In the genomic region with DNA sequence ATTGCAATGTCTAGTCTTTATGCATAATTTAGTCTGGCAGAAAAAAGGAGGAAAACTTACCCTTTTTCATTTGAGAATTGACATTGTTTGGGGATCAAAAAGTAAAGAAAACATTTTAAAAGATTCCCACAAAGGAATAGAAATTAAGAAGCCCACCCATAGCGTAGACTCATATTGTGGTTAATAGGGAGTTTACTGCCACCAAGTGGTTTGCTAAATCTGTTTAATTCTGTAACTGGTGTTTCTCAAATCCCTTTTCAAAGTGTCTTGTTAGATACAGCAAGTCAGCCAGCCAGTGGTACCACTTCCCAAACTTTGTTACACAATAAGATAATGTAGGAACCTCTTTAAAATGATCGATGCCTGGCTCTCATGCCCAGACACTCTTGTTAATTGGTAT, we compare ENCODE assay signal across 9 cellular contexts.
A peak's percentile ranks its signal among the peaks of the same experiment; 100 is the strongest.
DNase-seq lines count a peak whose midpoint lies in the region; ATAC-seq and TF ChIP-seq lines count a peak whose summit lies in the region.
"Had no signal": no experiment of that assay in that cellular context is flagged by ENCODE, and none has a peak within 500 bp of the region (broad histone marks: within the 10 kb centered on the region; RNA-seq: fewer than 3 reads in every experiment).

No MANE protein-coding gene starts in this region.

- no peak overlapping the region for H3K56ac ChIP-seq in IMR-90 (ENCODE audit: extremely low read depth, insufficient read depth, low read length)

- no peak overlapping the region for H2BK5ac ChIP-seq in IMR-90 (ENCODE audit: low read depth, low read length, poor library complexity, severe bottlenecking)

- no peak for TF ChIP-seq RAD21 in IMR-90 (IDR thresholded peaks at IDR 0.05; ENCODE audit: low read length)

- H3K36me3 Mint-ChIP-seq in activated T-helper 2 cell treated with anti-CD3 and anti-CD28 coated beads, Interferon-gamma antibody, Interleukin-2, Interleukin-4, amounts not matched to agents 10 μg/mL and 5 μg/mL and 100 μg/mL, durations not matched to agents 14 hours and 24 hours and 36 hours (ENCODE audit: low read depth), result no peaks in the 10 kb centered on the region

- H3K4me1 Mint-ChIP-seq in activated T-helper 2 cell treated with anti-CD3 and anti-CD28 coated beads, Interferon-gamma antibody, Interleukin-2, Interleukin-4, amounts not matched to agents 10 μg/mL and 5 μg/mL and 100 μg/mL, durations not matched to agents 14 hours and 24 hours and 36 hours (ENCODE audit: low read depth), result no peaks in the 10 kb centered on the region

- dilution Hi-C loops in IMR-90 (cut with HindIII; ENCODE audit: low sequenced_read_pairs, unreplicated experiment), result no loop called here

- no peak overlapping the region for H3K4me3 Mint-ChIP-seq in activated T-helper 2 cell treated with anti-CD3 and anti-CD28 coated beads, Interferon-gamma antibody, Interleukin-2, Interleukin-4, amounts not matched to agents 10 μg/mL and 5 μg/mL and 100 μg/mL, durations not matched to agents 14 hours and 24 hours and 36 hours (ENCODE audit: low read depth)

- H4K91ac ChIP-seq in IMR-90 (ENCODE audit: insufficient read depth, low read depth, low read length), result no peak overlapping the region

- no peaks in the 10 kb centered on the region for H4K20me1 ChIP-seq in IMR-90 (ENCODE audit: insufficient read depth, low read length)

- H3K27ac ChIP-seq in IMR-90 (ENCODE audit: insufficient read depth, low read length), result no peak overlapping the region
- H3K27ac ChIP-seq: KMS-11 had no signal

- no peak for TF ChIP-seq POLR2A in IMR-90 (IDR thresholded peaks at IDR 0.05; ENCODE audit: low read depth, low read length)

- ATAC-seq in IMR-90 (ENCODE audit: low read depth) (no peak; the same call in 1 of the 2 replicates), left lobe of liver (peak; percentile 54)

- CTCF ChIA-PET in IMR-90 (lab: Yijun Ruan, JAX), result no interaction called here

- H2BK20ac ChIP-seq in IMR-90 (ENCODE audit: low read depth, low read length), result no peak overlapping the region

- no peaks in the 10 kb centered on the region for H3K9me3 ChIP-seq in IMR-90 (ENCODE audit: control insufficient read depth, insufficient read depth, low read length)

- no peak overlapping the region for H3K23ac ChIP-seq in IMR-90 (ENCODE audit: low read depth, low read length)

- no peaks in the 10 kb centered on the region for H3K9me3 Mint-ChIP-seq in activated T-helper 2 cell treated with anti-CD3 and anti-CD28 coated beads, Interferon-gamma antibody, Interleukin-2, Interleukin-4, amounts not matched to agents 10 μg/mL and 5 μg/mL and 100 μg/mL, durations not matched to agents 14 hours and 24 hours and 36 hours

- no peak overlapping the region for H3K27ac Mint-ChIP-seq in activated T-helper 2 cell treated with anti-CD3 and anti-CD28 coated beads, Interferon-gamma antibody, Interleukin-2, Interleukin-4, amounts not matched to agents 10 μg/mL and 5 μg/mL and 100 μg/mL, durations not matched to agents 14 hours and 24 hours and 36 hours

- no peaks in the 10 kb centered on the region for H3K36me3 ChIP-seq in IMR-90 (ENCODE audit: control insufficient read depth, insufficient read depth, low read length)

- no peak overlapping the region for H3K4me2 ChIP-seq in IMR-90 (ENCODE audit: low read depth, low read length)
- H3K4me2 ChIP-seq: KMS-11 had no signal

- in situ Hi-C loops in IMR-90 (cut with MboI; ENCODE audit: low sequenced_read_pairs), result no loop called here

- no peaks in the 10 kb centered on the region for H3K4me1 ChIP-seq in IMR-90 (ENCODE audit: control insufficient read depth, insufficient read depth, low read length)

- H2AK9ac ChIP-seq in IMR-90 (replicated peaks; ENCODE audit: low read depth, low read length, poor library complexity), result no peak overlapping the region

- H3K9ac ChIP-seq in IMR-90 (ENCODE audit: low read depth, low read length), result no peak overlapping the region
- H3K9ac ChIP-seq: KMS-11 had no signal

- POLR2A ChIA-PET in IMR-90 (lab: Charles Lee; ENCODE audit: unreplicated experiment), result no interaction called here

- intact Hi-C loops in IMR-90 (cut with micrococcal nuclease), result loop anchor here (10.0 kb wide), 1 partner anchor 731 kb away; a partner anchor contains a TSS
- intact Hi-C loops in activated T-helper 2 cell treated with anti-CD3 and anti-CD28 coated beads, Interferon-gamma antibody, Interleukin-2, Interleukin-4, amounts not matched to agents 10 μg/mL and 5 μg/mL and 100 μg/mL, durations not matched to agents 14 hours and 24 hours and 36 hours (cut with micrococcal nuclease), result no loop called here

- TF ChIP-seq CTCF in IMR-90 (conservative IDR thresholded peaks at IDR 0.05; ENCODE audit: low read depth, low read length), result 0 out of 2 replicates have a peak, but pooled peaks have one; percentile 19

- no peaks in the 10 kb centered on the region for H3K79me1 ChIP-seq in IMR-90 (ENCODE audit: low read depth in 1 of 2, low read length in 2 of 2)

- no peak overlapping the region for H4K5ac ChIP-seq in IMR-90 (ENCODE audit: low read depth, low read length)

- no peak overlapping the region for H2BK15ac ChIP-seq in IMR-90 (ENCODE audit: low read depth, low read length)

- no peak overlapping the region for H3K4ac ChIP-seq in IMR-90 (ENCODE audit: low read depth, low read length)

- no peak overlapping the region for H2AK5ac ChIP-seq in IMR-90 (ENCODE audit: low read depth, low read length)

- no peak overlapping the region for H3K18ac ChIP-seq in IMR-90 (ENCODE audit: low read depth, low read length)

- DNase-seq in Ammon's horn (ENCODE audit: low spot score), result peak; percentile 25
- no peak for DNase-seq in IMR-90
- DNase-seq in amniotic epithelial cell (ENCODE audit: low read depth), result peak; percentile 3
- no peak for DNase-seq in left lobe of liver (ENCODE audit: low spot score)
- no peak for DNase-seq in NOMO-1 treated with DMSO at 0.1 percent for 48 hours (lab: John Stamatoyannopoulos, UW; ENCODE audit: unreplicated experiment)
- DNase-seq in stimulated activated CD4-positive, alpha-beta T cell treated with anti-CD3 and anti-CD28 coated beads, Interleukin-12 subunit alpha, Interleukin-12 subunit beta, amount 100 ng/mL, for 4 hours, result no peak
- DNase-seq in DMS153 (lab: John Stamatoyannopoulos, UW), result no peak
- DNase-seq in activated T-helper 2 cell treated with anti-CD3 and anti-CD28 coated beads, Interferon-gamma antibody, Interleukin-2, Interleukin-4, amounts not matched to agents 10 μg/mL and 5 μg/mL and 100 μg/mL, durations not matched to agents 14 hours and 24 hours and 36 hours (ENCODE audit: low spot score), result no peak

- no peaks in the 10 kb centered on the region for H3K9me1 ChIP-seq in IMR-90 (ENCODE audit: insufficient read depth, low read length)

- no peak overlapping the region for H3K4me3 ChIP-seq in IMR-90 (ENCODE audit: insufficient read depth, low read depth, low read length)

- H3K27me3 ChIP-seq in IMR-90 (ENCODE audit: control insufficient read depth, insufficient read depth, low read length), result no peaks in the 10 kb centered on the region

- H2AFZ ChIP-seq in IMR-90 (replicated peaks; ENCODE audit: low read length, poor library complexity), result no peak overlapping the region

- no CpG with 5 or more reads among the region's 2 CpGs for WGBS in IMR-90 (ENCODE audit: extremely low coverage in 2 of 2, insufficient read length in 1 of 2), 2 experiments

- no peak overlapping the region for H2BK120ac ChIP-seq in IMR-90 (ENCODE audit: low read depth, low read length)

- no TSS peak for BruUV-seq in IMR-90 (replicated peaks; lab: Mats Ljungman, UMichigan)

- no peak overlapping the region for H3K14ac ChIP-seq in IMR-90 (replicated peaks; ENCODE audit: low read depth, low read length)

- H4K8ac ChIP-seq in IMR-90 (ENCODE audit: low read depth in 2 of 2, low read length in 2 of 2), result no peak overlapping the region

- no peaks in the 10 kb centered on the region for H3K27me3 Mint-ChIP-seq in activated T-helper 2 cell treated with anti-CD3 and anti-CD28 coated beads, Interferon-gamma antibody, Interleukin-2, Interleukin-4, amounts not matched to agents 10 μg/mL and 5 μg/mL and 100 μg/mL, durations not matched to agents 14 hours and 24 hours and 36 hours (ENCODE audit: low read depth)

TF ChIP-seq in IMR-90, 13 proteins besides CTCF, POLR2A, EP300 and RAD21:
- TF ChIP-seq RFX5 (IDR thresholded peaks at IDR 0.05; ENCODE audit: low read depth, low read length) (no peak), FOS (IDR thresholded peaks at IDR 0.05; ENCODE audit: low read depth, low read length) (no peak), CEBPB (IDR thresholded peaks at IDR 0.05; ENCODE audit: low read depth, low read length) (no peak), MXI1 (IDR thresholded peaks at IDR 0.05; ENCODE audit: borderline replicate concordance, low read depth, low read length) (no peak), MAZ (IDR thresholded peaks at IDR 0.05; ENCODE audit: borderline replicate concordance, low read depth, low read length) (no peak), MAFK (IDR thresholded peaks at IDR 0.05; ENCODE audit: low read depth, low read length) (no peak), BHLHE40 (IDR thresholded peaks at IDR 0.05; ENCODE audit: low read depth, low read length) (no peak), NFE2L2 (IDR thresholded peaks at IDR 0.05; ENCODE audit: low read depth, low read length) (no peak), SMC3 (IDR thresholded peaks at IDR 0.05; ENCODE audit: low read depth, low read length) (no peak), RCOR1 (IDR thresholded peaks at IDR 0.05; ENCODE audit: insufficient replicate concordance, low read length) (no peak), CHD1 (IDR thresholded peaks at IDR 0.05; ENCODE audit: low read depth, low read length) (no peak)
- TF ChIP-seq, protein P1, sequence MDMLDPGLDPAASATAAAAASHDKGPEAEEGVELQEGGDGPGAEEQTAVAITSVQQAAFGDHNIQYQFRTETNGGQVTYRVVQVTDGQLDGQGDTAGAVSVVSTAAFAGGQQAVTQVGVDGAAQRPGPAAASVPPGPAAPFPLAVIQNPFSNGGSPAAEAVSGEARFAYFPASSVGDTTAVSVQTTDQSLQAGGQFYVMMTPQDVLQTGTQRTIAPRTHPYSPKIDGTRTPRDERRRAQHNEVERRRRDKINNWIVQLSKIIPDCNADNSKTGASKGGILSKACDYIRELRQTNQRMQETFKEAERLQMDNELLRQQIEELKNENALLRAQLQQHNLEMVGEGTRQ (IDR thresholded peaks at IDR 0.05; ENCODE audit: low read depth, low read length), result no peak
- TF ChIP-seq, protein P2, sequence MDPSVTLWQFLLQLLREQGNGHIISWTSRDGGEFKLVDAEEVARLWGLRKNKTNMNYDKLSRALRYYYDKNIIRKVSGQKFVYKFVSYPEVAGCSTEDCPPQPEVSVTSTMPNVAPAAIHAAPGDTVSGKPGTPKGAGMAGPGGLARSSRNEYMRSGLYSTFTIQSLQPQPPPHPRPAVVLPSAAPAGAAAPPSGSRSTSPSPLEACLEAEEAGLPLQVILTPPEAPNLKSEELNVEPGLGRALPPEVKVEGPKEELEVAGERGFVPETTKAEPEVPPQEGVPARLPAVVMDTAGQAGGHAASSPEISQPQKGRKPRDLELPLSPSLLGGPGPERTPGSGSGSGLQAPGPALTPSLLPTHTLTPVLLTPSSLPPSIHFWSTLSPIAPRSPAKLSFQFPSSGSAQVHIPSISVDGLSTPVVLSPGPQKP (IDR thresholded peaks at IDR 0.05; ENCODE audit: borderline replicate concordance, low read depth, low read length), result no peak

Comparison
In these comparisons a context has a peak if more than half of its experiments do, and no peak if none do; other contexts are left out.
1. DNase-seq: peak in Ammon's horn (single experiment) and amniotic epithelial cell (single experiment); none in IMR-90 (single experiment), left lobe of liver (single experiment), NOMO-1 treated with DMSO at 0.1 percent for 48 hours (single experiment), stimulated activated CD4-positive, alpha-beta T cell treated with anti-CD3 and anti-CD28 coated beads, Interleukin-12 subunit alpha, Interleukin-12 subunit beta, amount 100 ng/mL, for 4 hours (single experiment), DMS153 (single experiment) and activated T-helper 2 cell treated with anti-CD3 and anti-CD28 coated beads, Interferon-gamma antibody, Interleukin-2, Interleukin-4, amounts not matched to agents 10 μg/mL and 5 μg/mL and 100 μg/mL, durations not matched to agents 14 hours and 24 hours and 36 hours (single experiment).